Comparison of ENCODE assay signal across 17 cellular contexts in the genomic region with DNA sequence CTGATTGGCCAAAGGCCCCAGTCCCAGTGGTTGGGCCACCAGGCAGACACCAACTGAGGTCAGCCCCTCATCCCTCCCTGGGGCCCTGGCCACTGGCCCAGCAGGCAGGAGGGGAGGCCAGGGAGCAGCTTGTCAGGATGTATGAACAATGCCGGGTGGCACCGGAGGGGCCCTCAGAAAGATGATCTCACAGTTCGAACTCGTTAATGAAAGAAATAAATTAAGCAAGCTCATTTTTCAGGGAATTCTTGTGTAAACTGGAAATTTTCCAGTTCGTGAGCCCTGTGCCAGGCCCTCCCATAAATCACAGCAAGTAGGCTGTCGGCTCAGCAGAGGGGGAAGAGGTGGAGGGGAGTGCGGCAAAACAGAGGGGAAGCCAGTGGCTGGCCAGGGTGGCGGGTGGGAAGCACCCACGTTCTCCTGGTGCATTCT.
DNase-seq lines count a peak whose midpoint lies in the region; FAIRE-seq and TF ChIP-seq lines count a peak whose summit lies in the region.
"Had no signal": no experiment of that assay in that cellular context is flagged by ENCODE, and none has a peak within 500 bp of the region (broad histone marks: within the 10 kb centered on the region; RNA-seq: fewer than 3 reads in every experiment).

No MANE protein-coding gene starts in this region.

- H3K79me2 ChIP-seq in H9 (ENCODE audit: insufficient read depth, low read length), result no peaks in the 10 kb centered on the region

- no peaks in the 10 kb centered on the region for H3K27me3 ChIP-seq in H9 (ENCODE audit: insufficient read depth, low read length)

- TF ChIP-seq CTCF in H9 (conservative IDR thresholded peaks at IDR 0.05), result no peak

- H3K9me3 ChIP-seq in H9 (ENCODE audit: control insufficient read depth, low read depth, low read length), result no peaks in the 10 kb centered on the region

- H3K23me2 ChIP-seq in H9 (ENCODE audit: insufficient read length, low read depth, low read length, poor library complexity, severe bottlenecking), result no peaks in the 10 kb centered on the region

- no peak overlapping the region for H4K5ac ChIP-seq in H9 (ENCODE audit: insufficient read length, low read depth, low read length)

- H2BK5ac ChIP-seq in H9 (ENCODE audit: insufficient read length, low read length), result no peak overlapping the region

- H2BK120ac ChIP-seq in H9 (ENCODE audit: low read depth, low read length, poor library complexity, severe bottlenecking), result no peak overlapping the region

- H3K4me1 ChIP-seq in H9 (ENCODE audit: insufficient read depth, low read length), result no peaks in the 10 kb centered on the region

- no peak overlapping the region for H3K4me3 Mint-ChIP-seq in H9
- H3K4me3 Mint-ChIP-seq: stimulated activated naive B cell treated with anti-CD40 and anti-IgM and Interleukin-4, amounts not matched to agents 10 μg/mL and 1 μg/mL and 100 μg/mL, for 72 hours had no signal

- H3K79me1 ChIP-seq in H9 (ENCODE audit: insufficient read depth, low read depth, low read length, poor library complexity, severe bottlenecking), result no peaks in the 10 kb centered on the region

- H3K4me1 Mint-ChIP-seq in H9, result 0 out of 4 replicates have a peak, but pooled peaks cover 0 to 2% of the 10 kb centered on the region in 2 experiments
- H3K4me1 Mint-ChIP-seq: stimulated activated naive B cell treated with anti-CD40 and anti-IgM and Interleukin-4, amounts not matched to agents 10 μg/mL and 1 μg/mL and 100 μg/mL, for 72 hours had no signal

- FAIRE-seq in GM19239 (lab: Jason Lieb, UNC), result no peak
- FAIRE-seq: endometrium, keratinocyte had no signal

- H2BK12ac ChIP-seq in H9 (ENCODE audit: insufficient read length, low read depth, low read length), result no peak overlapping the region

- no peak overlapping the region for H3K18ac ChIP-seq in H9 (ENCODE audit: insufficient read length, low read depth, low read length)

- H3K27me3 Mint-ChIP-seq in H9 (ENCODE audit: low read depth), result no peaks in the 10 kb centered on the region

- H3K9ac ChIP-seq in H9 (ENCODE audit: extremely low read depth, insufficient read length, low read length), result no peak overlapping the region

- whole genome bisulfite sequencing in H9 (ENCODE audit: extremely low coverage, insufficient read length, low lambda C conversion rate), result no CpG with 5 or more reads among the region's 9 CpGs

- no peaks in the 10 kb centered on the region; a peak in 1 of 7 replicates for H3K36me3 Mint-ChIP-seq in H9 (ENCODE audit: insufficient read depth in 1 of 3, low read depth in 3 of 3)
- H3K36me3 Mint-ChIP-seq: stimulated activated naive B cell treated with anti-CD40 and anti-IgM and Interleukin-4, amounts not matched to agents 10 μg/mL and 1 μg/mL and 100 μg/mL, for 72 hours had no signal

- peaks cover 0 to 2% of the 10 kb centered on the region in 2 experiments; a peak in 1 of 5 replicates for H3K9me3 Mint-ChIP-seq in H9
- H3K9me3 Mint-ChIP-seq: stimulated activated naive B cell treated with anti-CD40 and anti-IgM and Interleukin-4, amounts not matched to agents 10 μg/mL and 1 μg/mL and 100 μg/mL, for 72 hours had no signal

- H4K91ac ChIP-seq in H9 (ENCODE audit: insufficient read length, low read depth, low read length), result no peak overlapping the region

- no peak overlapping the region for H2BK20ac ChIP-seq in H9 (ENCODE audit: low read depth, low read length, poor library complexity, severe bottlenecking)

- DNase-seq in H9 (no peak), NCI-H2171 (lab: John Stamatoyannopoulos, UW) (peak; percentile 52), dermis blood vessel endothelial cell (peak; percentile 82), renal cortical epithelial cell (ENCODE audit: low read depth) (peak; percentile 16), GM19239 (ENCODE audit: insufficient read length, low spot score) (no peak), NCI-H1436 treated with DMSO at 0.1 percent for 48 hours (lab: John Stamatoyannopoulos, UW) (no peak), NCI-H2227 (lab: John Stamatoyannopoulos, UW; ENCODE audit: unreplicated experiment) (no peak)
- DNase-seq in activated CD4-positive, CD25-positive, alpha-beta regulatory T cell (lab: John Stamatoyannopoulos, UW), result no peak
- DNase-seq: activated CD8-positive, alpha-beta memory T cell treated with anti-CD3 and anti-CD28 coated beads for 24 hours; activated gamma-delta T cell treated with Interleukin-2 at 50 U/mL for 16 hours; NCI-H526 treated with DMSO at 0.1 percent for 48 hours; RPMI8226; stimulated activated CD4-positive, alpha-beta T cell treated with anti-CD3 and anti-CD28 coated beads, Interleukin-4, amount 100 ng/mL, for 4 hours; stimulated activated naive B cell treated with anti-CD40 and anti-IgM and Interleukin-4, amounts not matched to agents 10 μg/mL and 1 μg/mL and 100 μg/mL, for 72 hours had no signal

- H3K14ac ChIP-seq in H9 (ENCODE audit: insufficient read depth, low read length), result no peak overlapping the region

- H3T11ph ChIP-seq in H9 (ENCODE audit: low read length), result no peak overlapping the region

- H4K8ac ChIP-seq in H9 (replicated peaks; ENCODE audit: insufficient read length, low read depth, low read length), result no peak overlapping the region

- no peak overlapping the region for H3K56ac ChIP-seq in H9 (ENCODE audit: insufficient read length, low read depth, low read length)

- no peaks in the 10 kb centered on the region for H4K20me1 ChIP-seq in H9 (ENCODE audit: control insufficient read depth, insufficient read depth, insufficient read length)

- H2AFZ ChIP-seq in H9 (ENCODE audit: low read length), result no peak overlapping the region

- no peak overlapping the region for H3K4me2 ChIP-seq in H9 (ENCODE audit: insufficient read depth, insufficient read length, low read length)

- H3K27ac ChIP-seq in H9 (ENCODE audit: insufficient read length, low read depth, low read length), result no peak overlapping the region
- H3K27ac ChIP-seq: C4-2B had no signal

- H2AK5ac ChIP-seq in H9 (ENCODE audit: insufficient read length, low read length), result no peak overlapping the region

- no peak overlapping the region for H2BK15ac ChIP-seq in H9 (ENCODE audit: low read depth, low read length)

- no peak overlapping the region for H3K4ac ChIP-seq in H9 (ENCODE audit: low read depth, low read length)

- H3K23ac ChIP-seq in H9 (ENCODE audit: insufficient read length, low read depth, low read length), result no peak overlapping the region

- peak overlapping the region in 2 of 3 experiments; percentile 54 to 90; a peak in 2 of 7 replicates for H3K27ac Mint-ChIP-seq in H9
- H3K27ac Mint-ChIP-seq: stimulated activated naive B cell treated with anti-CD40 and anti-IgM and Interleukin-4, amounts not matched to agents 10 μg/mL and 1 μg/mL and 100 μg/mL, for 72 hours had no signal

Comparison
In these comparisons a context has a peak if more than half of its experiments do, and no peak if none do; other contexts are left out.
1. DNase-seq: peak in NCI-H2171 (single experiment), dermis blood vessel endothelial cell (single experiment) and renal cortical epithelial cell (single experiment); none in H9 (single experiment), GM19239 (single experiment), NCI-H1436 treated with DMSO at 0.1 percent for 48 hours (single experiment), activated CD4-positive, CD25-positive, alpha-beta regulatory T cell (0 of 4) and NCI-H2227 (single experiment).